ENCODE assay signal across 16 cellular contexts in genomic region chr5:9392625-9393024, GRCh38.
"Had no signal": no experiment of that assay in that cellular context is flagged by ENCODE, and none has a peak within 500 bp of the region (broad histone marks: within the 10 kb centered on the region; RNA-seq: fewer than 3 reads in every experiment).

No MANE protein-coding gene starts in this region.

- ATAC-seq: esophagus mucosa; mucosa of descending colon; natural killer cell; right lobe of liver; stimulated activated memory B cell treated with anti-CD40 and anti-IgM and Interleukin-4, amounts not matched to agents 10 μg/mL and 1 μg/mL and 100 μg/mL, for 72 hours; upper lobe of right lung had no signal

- H3K4me3 ChIP-seq: dorsolateral prefrontal cortex, mucosa of descending colon, right lobe of liver, spleen, tibial nerve, upper lobe of right lung, vagina had no signal

- H3K9me3 ChIP-seq: mucosa of descending colon, right lobe of liver, spleen, tibial nerve, upper lobe of right lung, vagina had no signal

- H3K4me1 ChIP-seq: right lobe of liver, spleen, tibial nerve, upper lobe of right lung, vagina had no signal

- DNase-seq: cortex of kidney; dorsolateral prefrontal cortex; effector memory CD4-positive, alpha-beta T cell; islet precursor cell; mucosa of descending colon; natural killer cell; right lobe of liver; spleen; stimulated activated CD4-positive, alpha-beta T cell treated with anti-CD3 and anti-CD28 coated beads, Interleukin-15, amount 100 ng/mL, for 24 hours; stimulated activated CD4-positive, alpha-beta T cell treated with anti-CD3 and anti-CD28 coated beads, Interleukin-1b, Interleukin-23, amount 100 ng/mL, for 48 hours; stimulated activated CD4-positive, alpha-beta T cell treated with anti-CD3 and anti-CD28 coated beads, Interleukin-4, amount 100 ng/mL, for 24 hours; upper lobe of right lung had no signal

- H3K27me3 ChIP-seq: dorsolateral prefrontal cortex, right lobe of liver, spleen, tibial nerve, upper lobe of right lung, vagina had no signal

- H3K36me3 ChIP-seq: right lobe of liver, spleen, tibial nerve, upper lobe of right lung, vagina had no signal

- H3K27ac ChIP-seq: dorsolateral prefrontal cortex, right lobe of liver, spleen, tibial nerve, upper lobe of right lung, vagina had no signal
